ENCODE assay signal across 7 cellular contexts in the genomic region with DNA sequence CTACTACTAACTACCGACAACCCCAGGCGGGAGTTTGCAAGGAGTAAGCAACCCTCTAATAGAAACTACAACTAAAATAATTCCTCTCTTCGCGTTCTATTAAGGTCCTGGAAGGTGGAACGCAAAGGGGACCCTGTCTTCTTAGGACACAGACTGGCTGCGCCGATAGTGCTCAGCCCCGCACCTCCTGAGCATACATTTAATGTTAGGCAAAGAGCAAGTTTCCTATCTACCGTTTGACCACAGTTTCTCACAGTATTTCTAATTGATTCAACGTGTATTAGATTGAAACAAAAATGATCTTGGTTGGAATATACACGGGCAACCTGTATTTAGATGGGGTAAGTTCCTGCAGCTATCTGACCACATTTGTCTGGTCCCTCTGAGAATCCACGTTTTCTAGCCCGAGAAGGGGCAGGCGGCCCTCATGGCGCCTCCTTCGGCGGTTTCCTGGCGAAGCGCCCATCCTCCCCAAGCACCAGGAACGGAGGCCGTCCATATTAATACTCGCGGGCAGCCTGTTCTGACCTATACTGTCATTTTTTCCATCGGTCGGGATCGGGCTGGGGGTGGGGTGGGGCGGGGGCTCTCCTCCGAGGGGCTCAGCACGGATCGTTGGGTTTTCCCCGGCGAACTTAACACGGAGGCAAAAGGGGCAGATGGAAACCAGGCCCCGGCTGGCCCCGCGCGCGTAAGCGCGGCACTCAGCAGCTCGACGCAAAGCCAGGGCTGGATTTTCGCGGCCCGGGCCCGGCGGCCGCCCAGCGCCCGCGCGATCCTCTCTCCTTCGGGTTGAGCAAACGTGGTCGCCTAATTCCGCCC.
DNase-seq lines count a peak whose midpoint lies in the region; ATAC-seq and TF ChIP-seq lines count a peak whose summit lies in the region.

No MANE protein-coding gene starts in this region.

- TF ChIP-seq RAD21 in Ishikawa (IDR thresholded peaks at IDR 0.05; ENCODE audit: low read depth) = no peak

- H3K9me3 ChIP-seq in T-helper 17 cell (ENCODE audit: control insufficient read depth, low read length, poor library complexity, severe bottlenecking) = no peaks in the 10 kb centered on the region

- TF ChIP-seq EP300 in Ishikawa (IDR thresholded peaks at IDR 0.05; ENCODE audit: borderline replicate concordance) = no peak

- H2BK5ac ChIP-seq in mesendoderm (ENCODE audit: low read length) = no peak overlapping the region

- H3K27me3 Mint-ChIP-seq in T-helper 17 cell = no peaks in the 10 kb centered on the region

- peak overlapping the region; percentile 78 for H3K18ac ChIP-seq in mesendoderm (ENCODE audit: low read length)

- H4K8ac ChIP-seq in mesendoderm (ENCODE audit: low read depth, low read length) = no peak overlapping the region

- H3K4ac ChIP-seq in mesendoderm (ENCODE audit: low read depth, low read length) = peak overlapping the region; percentile 49

- no peak overlapping the region for H2BK15ac ChIP-seq in mesendoderm (replicated peaks; ENCODE audit: low read depth)

- H2AK5ac ChIP-seq in mesendoderm (ENCODE audit: low read length) = no peak overlapping the region

- peak overlapping the region; percentile 98 for H3K27ac Mint-ChIP-seq in T-helper 17 cell

- no peaks in the 10 kb centered on the region for H3K79me1 ChIP-seq in mesendoderm (ENCODE audit: low read length)

- DNase-seq in T-helper 17 cell = no peak
- peak; percentile 86 for DNase-seq in ecto neural progenitor cell (ENCODE audit: low spot score)
- DNase-seq in mesendoderm = peak; percentile 69

- no peaks in the 10 kb centered on the region for H3K79me2 ChIP-seq in mesendoderm (ENCODE audit: control insufficient read depth, insufficient read depth, low read length)

- no peaks in the 10 kb centered on the region for H3K36me3 ChIP-seq in mesendoderm (ENCODE audit: control insufficient read depth, insufficient read depth, low read length)

- H3K23ac ChIP-seq in mesendoderm (ENCODE audit: low read length) = no peak overlapping the region

- H3K36me3 Mint-ChIP-seq in T-helper 17 cell (ENCODE audit: low read depth) = no peaks in the 10 kb centered on the region

- H3K4me3 ChIP-seq in mesendoderm (ENCODE audit: low read length) = no peak overlapping the region

- H3K4me2 ChIP-seq in mesendoderm (ENCODE audit: low read length) = peak overlapping the region; percentile 68

- H3K56ac ChIP-seq in mesendoderm (ENCODE audit: low read length) = peak overlapping the region; percentile 86

- H3K4me1 ChIP-seq in mesendoderm (ENCODE audit: control insufficient read depth, low read depth, low read length) = no peaks in the 10 kb centered on the region

- H3K4me1 Mint-ChIP-seq in T-helper 17 cell = peaks cover 18% of the 10 kb centered on the region

- no peak overlapping the region for H2BK120ac ChIP-seq in mesendoderm (ENCODE audit: low read depth, low read length)

- H3K27me3 ChIP-seq in mesendoderm (ENCODE audit: insufficient read depth, low read length, poor library complexity) = no peaks in the 10 kb centered on the region

- no peak overlapping the region for H3K27ac ChIP-seq in mesendoderm (ENCODE audit: low read depth, low read length)
- H3K27ac ChIP-seq in temporal lobe (ENCODE audit: low read depth, low read length) = peak overlapping the region; percentile 45

- no peak overlapping the region for H4K5ac ChIP-seq in mesendoderm (ENCODE audit: low read length)

- no CpG with 5 or more reads among the region's 56 CpGs for WGBS in mesendoderm (ENCODE audit: extremely low coverage, insufficient coverage, low lambda C conversion rate)

- peak overlapping the region; percentile 77 for H3K9ac ChIP-seq in mesendoderm (ENCODE audit: low read length)

- ATAC-seq in GM18907 (IDR thresholded peaks at IDR 0.05; ENCODE audit: unreplicated experiment) (peak; percentile 11), T-helper 17 cell (peak; percentile 12), HG02973 (IDR thresholded peaks at IDR 0.05; ENCODE audit: unreplicated experiment) (no peak)

- H3K4me3 Mint-ChIP-seq in T-helper 17 cell = peak overlapping the region; percentile 91

TF ChIP-seq in Ishikawa, 13 proteins besides CTCF, POLR2A, EP300 and RAD21:
- no peak for TF ChIP-seq TCF12 (IDR thresholded peaks at IDR 0.05; ENCODE audit: low read depth)
- TF ChIP-seq, protein P1, sequence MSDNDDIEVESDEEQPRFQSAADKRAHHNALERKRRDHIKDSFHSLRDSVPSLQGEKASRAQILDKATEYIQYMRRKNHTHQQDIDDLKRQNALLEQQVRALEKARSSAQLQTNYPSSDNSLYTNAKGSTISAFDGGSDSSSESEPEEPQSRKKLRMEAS (IDR thresholded peaks at IDR 0.05) = no peak
- TF ChIP-seq YY1 (IDR thresholded peaks at IDR 0.05; ENCODE audit: low read depth) = 0 out of 2 replicates have a peak, but pooled peaks have one; percentile 17
- TF ChIP-seq, protein P2, sequence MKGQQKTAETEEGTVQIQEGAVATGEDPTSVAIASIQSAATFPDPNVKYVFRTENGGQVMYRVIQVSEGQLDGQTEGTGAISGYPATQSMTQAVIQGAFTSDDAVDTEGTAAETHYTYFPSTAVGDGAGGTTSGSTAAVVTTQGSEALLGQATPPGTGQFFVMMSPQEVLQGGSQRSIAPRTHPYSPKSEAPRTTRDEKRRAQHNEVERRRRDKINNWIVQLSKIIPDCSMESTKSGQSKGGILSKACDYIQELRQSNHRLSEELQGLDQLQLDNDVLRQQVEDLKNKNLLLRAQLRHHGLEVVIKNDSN (IDR thresholded peaks at IDR 0.05) = no peak
- no peak for TF ChIP-seq NFIC (IDR thresholded peaks at IDR 0.05)

Comparison
In these comparisons a context has a peak if more than half of its experiments do, and no peak if none do; other contexts are left out.
1. DNase-seq: peak in ecto neural progenitor cell (single experiment) and mesendoderm (single experiment); none in T-helper 17 cell (0 of 3).